In genomic region chr4:37826282-37827029, GRCh38 we compare ENCODE assay signal across 1 cellular context.
TF ChIP-seq lines count a peak whose summit lies in the region.

Gene PGM2 (plus strand): TSS chr4:37826686. CDS start chr4:37826733, 47 bp downstream.

TF ChIP-seq in HepG2, 621 proteins besides CTCF, POLR2A, EP300 and RAD21 (continued from another document and continues in another):
- no peak; the same call in 1 of the 2 replicates for TF ChIP-seq ZNF503 (CRISPR knock-in tag; IDR thresholded peaks at IDR 0.05)
- 0 out of 2 replicates have a peak, but pooled peaks have one; percentile 11 for TF ChIP-seq TSC22D2 (CRISPR knock-in tag; IDR thresholded peaks at IDR 0.05; ENCODE audit: borderline replicate concordance)
- peak; percentile 64 for TF ChIP-seq PHF21A (CRISPR knock-in tag; IDR thresholded peaks at IDR 0.05)
- TF ChIP-seq EZH2 (conservative IDR thresholded peaks at IDR 0.05; ENCODE audit: low read depth, low read length): no peak
- no peak for TF ChIP-seq DPF2 (CRISPR knock-in tag; IDR thresholded peaks at IDR 0.05; ENCODE audit: borderline replicate concordance, low read depth)
- no peak for TF ChIP-seq ZNF124 (CRISPR knock-in tag; IDR thresholded peaks at IDR 0.05)
- TF ChIP-seq ZFP36L2 (CRISPR knock-in tag; IDR thresholded peaks at IDR 0.05): no peak
- TF ChIP-seq HOXA5 (CRISPR knock-in tag; IDR thresholded peaks at IDR 0.05): no peak
- TF ChIP-seq THYN1 (CRISPR knock-in tag; IDR thresholded peaks at IDR 0.05; ENCODE audit: borderline replicate concordance, low read depth): no peak
- no peak for TF ChIP-seq JDP2 (CRISPR knock-in tag; IDR thresholded peaks at IDR 0.05; ENCODE audit: borderline replicate concordance)
- peak; percentile 78 for TF ChIP-seq MAX (IDR thresholded peaks at IDR 0.05)
- TF ChIP-seq ZNF777 (CRISPR knock-in tag; IDR thresholded peaks at IDR 0.05): no peak; the same call in 1 of the 2 replicates
- TF ChIP-seq MLXIP (CRISPR knock-in tag; IDR thresholded peaks at IDR 0.05; ENCODE audit: borderline replicate concordance): no peak
- no peak; the same call in 1 of the 2 replicates for TF ChIP-seq CBX5 (CRISPR knock-in tag; IDR thresholded peaks at IDR 0.05; ENCODE audit: borderline replicate concordance)
- TF ChIP-seq ZSCAN25 (CRISPR knock-in tag; IDR thresholded peaks at IDR 0.05): peak; percentile 67; the same call in 1 of the 2 replicates
- peak; percentile 91 for TF ChIP-seq HDAC1 (CRISPR knock-in tag; IDR thresholded peaks at IDR 0.05)
- no peak for TF ChIP-seq ZNF24 (IDR thresholded peaks at IDR 0.05)
- TF ChIP-seq ZNF740 (CRISPR knock-in tag; IDR thresholded peaks at IDR 0.05): peak; percentile 35; the same call in 1 of the 2 replicates
- no peak for TF ChIP-seq PBX2 (CRISPR knock-in tag; IDR thresholded peaks at IDR 0.05)
- no peak for TF ChIP-seq ZNF234 (CRISPR knock-in tag; conservative IDR thresholded peaks at IDR 0.05)
- no peak for TF ChIP-seq JARID2 (CRISPR knock-in tag; IDR thresholded peaks at IDR 0.05; ENCODE audit: insufficient replicate concordance)
- no peak for TF ChIP-seq ZFP62 (CRISPR knock-in tag; IDR thresholded peaks at IDR 0.05)
- TF ChIP-seq YEATS2 (CRISPR knock-in tag; IDR thresholded peaks at IDR 0.05; ENCODE audit: borderline replicate concordance): no peak; the same call in 1 of the 2 replicates
- TF ChIP-seq MEIS1 (CRISPR knock-in tag; IDR thresholded peaks at IDR 0.05; ENCODE audit: borderline replicate concordance): no peak; the same call in 1 of the 2 replicates
- TF ChIP-seq JUND (CRISPR knock-in tag; IDR thresholded peaks at IDR 0.05): no peak
- TF ChIP-seq ZBTB44 (CRISPR knock-in tag; IDR thresholded peaks at IDR 0.05): no peak
- no peak for TF ChIP-seq PBX3 (CRISPR knock-in tag; IDR thresholded peaks at IDR 0.05; ENCODE audit: borderline replicate concordance)
- 0 out of 2 replicates have a peak, but pooled peaks have one; percentile 41 for TF ChIP-seq KAT7 (CRISPR knock-in tag; IDR thresholded peaks at IDR 0.05; ENCODE audit: borderline replicate concordance)
- TF ChIP-seq RFXANK (CRISPR knock-in tag; IDR thresholded peaks at IDR 0.05): no peak
- TF ChIP-seq ZNF549 (CRISPR knock-in tag; IDR thresholded peaks at IDR 0.05): no peak
- no peak for TF ChIP-seq ZHX2 (IDR thresholded peaks at IDR 0.05; ENCODE audit: low read depth)
- TF ChIP-seq ZHX2 (CRISPR knock-in tag; IDR thresholded peaks at IDR 0.05; ENCODE audit: borderline replicate concordance): no peak
- no peak for TF ChIP-seq SRF (IDR thresholded peaks at IDR 0.05; ENCODE audit: low read depth, low read length)
- no peak for TF ChIP-seq ZBTB49 (CRISPR knock-in tag; IDR thresholded peaks at IDR 0.05; ENCODE audit: borderline replicate concordance)
- TF ChIP-seq ZBTB1 (CRISPR knock-in tag; IDR thresholded peaks at IDR 0.05; ENCODE audit: borderline replicate concordance): peak; percentile 70; the same call in 1 of the 2 replicates
- TF ChIP-seq ZXDC (CRISPR knock-in tag; IDR thresholded peaks at IDR 0.05): no peak
- TF ChIP-seq ZNF576 (CRISPR knock-in tag; IDR thresholded peaks at IDR 0.05): 0 out of 2 replicates have a peak, but pooled peaks have one; percentile 73
- TF ChIP-seq ETV5 (CRISPR knock-in tag; IDR thresholded peaks at IDR 0.05; ENCODE audit: borderline replicate concordance): peak; percentile 84
- TF ChIP-seq ZNF224 (CRISPR knock-in tag; IDR thresholded peaks at IDR 0.05): peak; percentile 50; the same call in 1 of the 2 replicates
